ENCODE assay signal across 14 cellular contexts in the genomic region with DNA sequence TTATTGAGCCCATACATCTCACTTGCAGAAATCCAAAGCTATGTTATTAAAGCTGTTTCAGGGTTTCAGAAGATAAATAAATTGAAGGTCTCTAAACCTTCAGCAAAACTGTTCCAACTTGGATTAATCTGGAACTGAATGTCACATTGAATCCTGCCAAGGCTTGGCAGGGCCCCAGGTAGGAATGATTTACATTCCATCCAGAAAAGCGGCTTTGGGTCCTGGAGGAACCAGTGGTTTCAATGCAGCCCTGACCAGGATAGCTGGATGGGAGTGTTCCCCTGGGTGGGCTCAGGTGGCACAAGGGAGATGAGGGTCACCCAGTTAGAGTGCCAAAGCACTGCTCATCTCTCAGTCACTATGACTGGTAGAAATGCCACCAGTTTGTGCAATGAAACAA. TPM values are rescaled to one million over a fixed set of nuclear protein-coding genes. Genes with fewer than 3 reads are reported as not detected.
"Had no signal": no experiment of that assay in that cellular context is flagged by ENCODE, and none has a peak within 500 bp of the region (broad histone marks: within the 10 kb centered on the region; RNA-seq: fewer than 3 reads in every experiment).

No MANE protein-coding gene starts in this region.

- H3K9me3 ChIP-seq: ovary had no signal

- DNase-seq: activated B cell treated with CpG ODN at 0.5 μM for 24 hours; activated CD4-positive, alpha-beta T cell treated with anti-CD3 and anti-CD28 coated beads, Interleukin-2, amount 10 ng/mL, durations not matched to agents 7 days and 5 days; activated T-cell treated with anti-CD3 and anti-CD28 coated beads for 4 hours; effector CD8-positive, alpha-beta T cell; mesendoderm; SHP77 treated with DMSO at 0.1 percent for 48 hours; small intestine; trophoblast cell had no signal

- H3K4me3 ChIP-seq: ovary had no signal

- H3K36me3 ChIP-seq: ovary had no signal

- H3K27me3 ChIP-seq: ovary had no signal

- FAIRE-seq: bronchial epithelial cell, small intestine had no signal

- H3K27ac ChIP-seq: epithelial cell of prostate, ovary had no signal

RNA-seq across cellular contexts. Expression of a gene that starts 37.0 kb away (rescaled TPM):
- total RNA-seq: activated B cell treated with CpG ODN at 0.5 μM for 24 hours; activated CD4-positive, alpha-beta T cell treated with anti-CD3 and anti-CD28 coated beads, Interleukin-2, amount 10 ng/mL, durations not matched to agents 7 days and 5 days; activated CD8-positive, alpha-beta memory T cell treated with anti-CD3 and anti-CD28 coated beads for 36 hours; bronchial epithelial cell; fibroblast of villous mesenchyme; neural crest cell; ovary had no signal
